Comparison of ENCODE assay signal across 11 cellular contexts in the genomic region with DNA sequence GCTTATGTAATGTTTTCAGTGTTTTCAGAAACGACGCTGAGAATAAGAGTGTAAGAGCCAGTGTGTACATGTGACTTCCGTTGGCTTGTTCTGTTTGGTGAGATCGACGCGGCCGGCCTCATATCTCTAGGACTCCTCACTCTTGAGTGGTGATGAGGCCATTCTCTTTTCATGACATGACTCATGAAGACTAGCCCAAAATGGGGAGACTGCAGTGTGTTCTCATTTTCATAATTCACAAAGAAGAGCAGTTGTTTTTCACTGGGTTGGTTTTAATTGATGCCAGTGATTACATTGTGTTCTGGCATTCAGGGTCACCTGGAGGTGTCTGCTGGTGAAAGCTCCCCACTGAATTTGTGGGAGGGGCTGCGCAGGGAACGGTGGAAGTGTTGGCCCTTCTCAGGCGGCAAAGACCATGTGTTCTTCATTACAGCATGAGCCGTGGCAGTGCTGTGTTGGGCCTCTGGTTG.
DNase-seq lines count a peak whose midpoint lies in the region; ATAC-seq, FAIRE-seq and TF ChIP-seq lines count a peak whose summit lies in the region.
"Had no signal": no experiment of that assay in that cellular context is flagged by ENCODE, and none has a peak within 500 bp of the region (broad histone marks: within the 10 kb centered on the region; RNA-seq: fewer than 3 reads in every experiment).

No MANE protein-coding gene starts in this region.

- POLR2A ChIA-PET in K562 (lab: Yijun Ruan, JAX): interaction anchor here (0.6 kb wide), 1 partner anchor 894 kb away, joined by 4 read pairs; no protein-coding TSS in a partner anchor

- TF ChIP-seq POLR2A in K562 (conservative IDR thresholded peaks at IDR 0.05) (no peak), testis (IDR thresholded peaks at IDR 0.05) (no peak)

- no peak overlapping the region for H3K27ac ChIP-seq in K562 (ENCODE audit: extremely low read depth, low read depth, low read length)
- peak overlapping the region; percentile 13 to 60 for H3K27ac ChIP-seq in testis
- H3K27ac ChIP-seq: A549 had no signal

- H3K4me1 ChIP-seq in K562 (replicated peaks in 1 of 2; ENCODE audit: control insufficient read depth in 2 of 2, insufficient read depth in 2 of 2, low read length in 2 of 2) (no peaks in the 10 kb centered on the region; a peak in 2 of 5 replicates), testis (peaks cover 39% of the 10 kb centered on the region)

- H3K4me2 ChIP-seq in K562 (ENCODE audit: insufficient read depth, low read length): no peak overlapping the region
- H3K4me2 ChIP-seq: A549 had no signal

- no peak overlapping the region for H3K4me3 Mint-ChIP-seq in stimulated activated memory B cell treated with anti-CD40 and anti-IgM and Interleukin-4, amounts not matched to agents 10 μg/mL and 1 μg/mL and 100 μg/mL, for 72 hours

- TF ChIP-seq CTCF in K562 (IDR thresholded peaks at IDR 0.05 in 2 of 3, conservative IDR thresholded peaks at IDR 0.05 in 1 of 3; ENCODE audit: insufficient read depth in 2 of 3, low read depth in 1 of 3, low read length in 3 of 3): no peak
- no peak for TF ChIP-seq CTCF in testis (IDR thresholded peaks at IDR 0.05)

- in situ Hi-C loops in K562 (cut with MboI): no loop called here

- H3K27me3 ChIP-seq in K562 (ENCODE audit: control insufficient read depth in 2 of 2, insufficient read depth in 2 of 2, low read length in 2 of 2) (peaks cover 16 to 31% of the 10 kb centered on the region in 2 experiments), testis (no peaks in the 10 kb centered on the region)

- no TSS peak for BruUV-seq in K562 (replicated peaks; lab: Mats Ljungman, UMichigan)

- no peaks in the 10 kb centered on the region for H3K27me3 Mint-ChIP-seq in stimulated activated memory B cell treated with anti-CD40 and anti-IgM and Interleukin-4, amounts not matched to agents 10 μg/mL and 1 μg/mL and 100 μg/mL, for 72 hours

- TF ChIP-seq EP300 in K562 (IDR thresholded peaks at IDR 0.05; ENCODE audit: low read length): no peak

- under 1% methylated on average over 11 of the region's 11 CpGs for WGBS in K562 (ENCODE audit: insufficient coverage, low coverage, missing lambda C conversion rate)
- WGBS in testis, 2 donors: 60 to 64% methylated on average over 11 of the region's 11 CpGs

- H3K27ac Mint-ChIP-seq in stimulated activated memory B cell treated with anti-CD40 and anti-IgM and Interleukin-4, amounts not matched to agents 10 μg/mL and 1 μg/mL and 100 μg/mL, for 72 hours: no peak overlapping the region

- no peaks in the 10 kb centered on the region for H4K20me1 ChIP-seq in K562 (replicated peaks; ENCODE audit: control insufficient read depth, insufficient read depth, low read length)

- intact Hi-C loops in K562 (cut with micrococcal nuclease) (no loop called here), testis (cut with DNase I; ENCODE audit: low total_unique reads) (no loop called here)

- H3K9me3 Mint-ChIP-seq in stimulated activated memory B cell treated with anti-CD40 and anti-IgM and Interleukin-4, amounts not matched to agents 10 μg/mL and 1 μg/mL and 100 μg/mL, for 72 hours: no peaks in the 10 kb centered on the region

- H2AFZ ChIP-seq in K562 (ENCODE audit: low read depth, low read length): no peak overlapping the region

- no peaks in the 10 kb centered on the region for H3K79me2 ChIP-seq in K562 (ENCODE audit: control insufficient read depth, insufficient read depth, low read length)

- H3K9ac ChIP-seq in K562 (ENCODE audit: insufficient read depth in 1 of 2, low read depth in 2 of 2, low read length in 2 of 2): no peak overlapping the region

- peak; percentile 81 to 89 for ATAC-seq in activated CD4-positive, CD25-positive, alpha-beta regulatory T cell treated with anti-CD3 and anti-CD28 coated beads, Interleukin-2, amount 50 U/mL, for 24 hours
- ATAC-seq in K562: peak; percentile 57
- ATAC-seq in stimulated activated memory B cell treated with anti-CD40 and anti-IgM and Interleukin-4, amounts not matched to agents 10 μg/mL and 1 μg/mL and 100 μg/mL, for 72 hours: no peak

- no peak for DNase-seq in activated CD4-positive, CD25-positive, alpha-beta regulatory T cell treated with anti-CD3 and anti-CD28 coated beads, Interleukin-2, amount 50 U/mL, for 72 hours
- peak in 1 of 4 experiments; percentile 5 for DNase-seq in K562 (ENCODE audit: extremely low read depth in 1 of 4, low spot score in 3 of 4)
- DNase-seq in lung microvascular endothelial cell (ENCODE audit: low read depth in 2 of 2): peak; percentile 47 to 54
- DNase-seq in testis: no peak
- DNase-seq in HuH-7.5 (ENCODE audit: low spot score): no peak
- DNase-seq in NCI-H526 treated with DMSO at 0.1 percent for 48 hours (lab: John Stamatoyannopoulos, UW): no peak
- DNase-seq: caudate nucleus had no signal

- H3K9me1 ChIP-seq in K562 (ENCODE audit: control insufficient read depth, insufficient read depth, low read length): no peaks in the 10 kb centered on the region

- H3K36me3 ChIP-seq in K562 (ENCODE audit: control insufficient read depth, insufficient read depth, low read length) (no peaks in the 10 kb centered on the region), testis (ENCODE audit: low read depth, missing control alignments) (no peaks in the 10 kb centered on the region)

- no peak overlapping the region for H3K4me3 ChIP-seq in K562
- no peak overlapping the region for H3K4me3 ChIP-seq in testis
- H3K4me3 ChIP-seq: A549 had no signal

- FAIRE-seq in K562 (lab: Jason Lieb, UNC): peak; percentile 23
- FAIRE-seq: A549, TTC549 had no signal

- H3K9me3 ChIP-seq in K562 (replicated peaks; ENCODE audit: control insufficient read depth, insufficient read depth, low read depth, low read length) (no peaks in the 10 kb centered on the region), testis (no peaks in the 10 kb centered on the region)
- H3K9me3 ChIP-seq: A549 had no signal

- CTCF ChIA-PET in K562 (lab: Yijun Ruan, JAX; ENCODE audit: low intra/inter-chr PET ratio): no interaction called here

- H3K36me3 Mint-ChIP-seq in stimulated activated memory B cell treated with anti-CD40 and anti-IgM and Interleukin-4, amounts not matched to agents 10 μg/mL and 1 μg/mL and 100 μg/mL, for 72 hours: peaks cover 43% of the 10 kb centered on the region

- TF ChIP-seq RAD21 in K562 (CRISPR knock-in tag; conservative IDR thresholded peaks at IDR 0.05 in 1 of 2, IDR thresholded peaks at IDR 0.05 in 1 of 2): no peak

- H3K4me1 Mint-ChIP-seq in stimulated activated memory B cell treated with anti-CD40 and anti-IgM and Interleukin-4, amounts not matched to agents 10 μg/mL and 1 μg/mL and 100 μg/mL, for 72 hours: peaks cover 13% of the 10 kb centered on the region

TF ChIP-seq in K562, 482 proteins besides CTCF, POLR2A, EP300 and RAD21:
- TF ChIP-seq GABPA (tag; conservative IDR thresholded peaks at IDR 0.05; ENCODE audit: low read depth) (0 out of 2 replicates have a peak, but pooled peaks have one; percentile 34), FOXM1 (IDR thresholded peaks at IDR 0.05; ENCODE audit: low read depth) (no peak), FOXM1 (CRISPR knock-in tag; IDR thresholded peaks at IDR 0.05; ENCODE audit: low read depth) (no peak), ZNF764 (CRISPR knock-in tag; IDR thresholded peaks at IDR 0.05; ENCODE audit: low read depth) (no peak), ZNF57 (CRISPR knock-in tag; IDR thresholded peaks at IDR 0.05) (no peak), EHMT2 (IDR thresholded peaks at IDR 0.05) (peak; percentile 39; the same call in 1 of the 2 replicates), MCM7 (IDR thresholded peaks at IDR 0.05) (no peak), HDGF (IDR thresholded peaks at IDR 0.05) (no peak), NFIC (IDR thresholded peaks at IDR 0.05) (no peak), PML (IDR thresholded peaks at IDR 0.05; ENCODE audit: low read length) (no peak), PHF21A (IDR thresholded peaks at IDR 0.05; ENCODE audit: borderline replicate concordance, low read depth) (no peak), ZNF449 (CRISPR knock-in tag; IDR thresholded peaks at IDR 0.05) (no peak), ZFP30 (CRISPR knock-in tag; IDR thresholded peaks at IDR 0.05; ENCODE audit: borderline replicate concordance) (no peak), KLF6 (CRISPR knock-in tag; IDR thresholded peaks at IDR 0.05; ENCODE audit: borderline replicate concordance) (no peak), TCF7L2 (IDR thresholded peaks at IDR 0.05; ENCODE audit: low read depth, low read length) (no peak)
- TF ChIP-seq, protein P1, sequence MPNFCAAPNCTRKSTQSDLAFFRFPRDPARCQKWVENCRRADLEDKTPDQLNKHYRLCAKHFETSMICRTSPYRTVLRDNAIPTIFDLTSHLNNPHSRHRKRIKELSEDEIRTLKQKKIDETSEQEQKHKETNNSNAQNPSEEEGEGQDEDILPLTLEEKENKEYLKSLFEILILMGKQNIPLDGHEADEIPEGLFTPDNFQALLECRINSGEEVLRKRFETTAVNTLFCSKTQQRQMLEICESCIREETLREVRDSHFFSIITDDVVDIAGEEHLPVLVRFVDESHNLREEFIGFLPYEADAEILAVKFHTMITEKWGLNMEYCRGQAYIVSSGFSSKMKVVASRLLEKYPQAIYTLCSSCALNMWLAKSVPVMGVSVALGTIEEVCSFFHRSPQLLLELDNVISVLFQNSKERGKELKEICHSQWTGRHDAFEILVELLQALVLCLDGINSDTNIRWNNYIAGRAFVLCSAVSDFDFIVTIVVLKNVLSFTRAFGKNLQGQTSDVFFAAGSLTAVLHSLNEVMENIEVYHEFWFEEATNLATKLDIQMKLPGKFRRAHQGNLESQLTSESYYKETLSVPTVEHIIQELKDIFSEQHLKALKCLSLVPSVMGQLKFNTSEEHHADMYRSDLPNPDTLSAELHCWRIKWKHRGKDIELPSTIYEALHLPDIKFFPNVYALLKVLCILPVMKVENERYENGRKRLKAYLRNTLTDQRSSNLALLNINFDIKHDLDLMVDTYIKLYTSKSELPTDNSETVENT (CRISPR knock-in tag; IDR thresholded peaks at IDR 0.05): no peak

Comparison
In these comparisons a context has a peak if more than half of its experiments do, and no peak if none do; other contexts are left out.
1. DNase-seq: peak in lung microvascular endothelial cell (2 of 2); none in activated CD4-positive, CD25-positive, alpha-beta regulatory T cell treated with anti-CD3 and anti-CD28 coated beads, Interleukin-2, amount 50 U/mL, for 72 hours (single experiment), testis (single experiment), HuH-7.5 (single experiment) and NCI-H526 treated with DMSO at 0.1 percent for 48 hours (single experiment).